ENCODE assay signal across 33 cellular contexts in the genomic region with DNA sequence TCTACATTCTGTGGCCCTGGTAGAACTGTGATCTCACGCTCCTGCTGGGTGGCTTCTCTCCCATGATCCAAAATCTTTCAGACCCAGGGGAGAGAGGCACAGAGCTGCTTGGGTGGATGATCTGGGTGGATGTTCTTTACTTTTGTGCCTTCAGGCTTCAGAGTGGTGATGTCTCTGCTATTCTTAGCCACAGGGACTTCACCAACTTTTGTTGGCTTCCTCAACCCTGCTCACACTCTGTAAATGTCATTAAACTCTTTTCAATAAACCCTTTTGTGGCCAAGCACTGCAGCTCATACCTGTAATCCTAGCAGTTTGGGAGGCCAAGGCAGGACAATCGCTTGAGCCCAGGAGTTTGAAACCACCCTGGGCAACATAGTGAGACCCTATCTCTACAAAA. TPM values are rescaled to one million over a fixed set of nuclear protein-coding genes. Genes with fewer than 3 reads are reported as not detected.
"Had no signal": no experiment of that assay in that cellular context is flagged by ENCODE, and none has a peak within 500 bp of the region (broad histone marks: within the 10 kb centered on the region; RNA-seq: fewer than 3 reads in every experiment).

No MANE protein-coding gene starts in this region.

- H3K36me3 ChIP-seq: ascending aorta, SJSA1 had no signal

- H3K27ac Mint-ChIP-seq: activated CD4-positive, alpha-beta memory T cell treated with anti-CD3 and anti-CD28 coated beads for 36 hours; activated naive CD8-positive, alpha-beta T cell treated with anti-CD3 and anti-CD28 coated beads, Interleukin-2, amount 10 ng/mL, durations not matched to agents 7 days and 5 days; activated T-helper 1 cell treated with anti-CD3 and anti-CD28 coated beads, Interleukin-12 subunit alpha, Interleukin-12 subunit beta, Interleukin-2, Interleukin-4 antibody, amounts not matched to agents 30 ng/mL and 10 ng/mL and 1 ng/mL, durations not matched to agents 14 hours and 24 hours and 36 hours; T-helper 1 cell treated with Interleukin-12 subunit alpha and Interleukin-12 subunit beta and Interleukin-4 antibody, amounts not matched to agents 30 μg/mL and 1 μg/mL, for 36 hours; T-helper 2 cell treated with Interferon-gamma antibody and Interleukin-4, amounts not matched to agents 5 μg/mL and 100 μg/mL, for 36 hours; WTC11 had no signal

- ATAC-seq: activated T-cell treated with anti-CD3 and anti-CD28 coated beads, Interleukin-2, amount 50 U/mL, for 4 hours; Panc1; WTC11 had no signal

- DNase-seq: activated CD4-positive, alpha-beta memory T cell treated with anti-CD3 and anti-CD28 coated beads for 36 hours; activated CD4-positive, alpha-beta T cell treated with anti-CD3 and anti-CD28 coated beads for 4 hours; activated CD4-positive, alpha-beta T cell treated with anti-CD3 and anti-CD28 coated beads, Interleukin-2, amount 50 U/mL, for 1 hour; activated CD4-positive, CD25-positive, alpha-beta regulatory T cell treated with anti-CD3 and anti-CD28 coated beads, Interleukin-2, amount 50 U/mL, for 72 hours; activated CD8-positive, alpha-beta memory T cell treated with anti-CD3 and anti-CD28 coated beads, Interleukin-2, amount 50 U/mL, for 4 hours; activated naive CD4-positive, alpha-beta T cell; activated naive CD4-positive, alpha-beta T cell treated with anti-CD3 and anti-CD28 coated beads, Interleukin-2, amount 50 U/mL, for 16 hours; activated naive CD8-positive, alpha-beta T cell treated with anti-CD3 and anti-CD28 coated beads, Interleukin-2, amount 10 ng/mL, durations not matched to agents 7 days and 5 days; activated T-cell treated with anti-CD3 and anti-CD28 coated beads for 4 hours; activated T-cell treated with anti-CD3 and anti-CD28 coated beads, Interleukin-2, amount 50 U/mL, for 4 hours; amygdala; Karpas-422; KBM-7; NCI-H1048; NCI-H1105 treated with DMSO at 0.1 percent for 48 hours; NCI-H1436; NCI-H1694; NCI-H1930; NCI-H2081 treated with DMSO at 0.1 percent for 48 hours; NCI-H226; NCI-H446 treated with DMSO at 0.1 percent for 48 hours; NCI-H524 treated with DMSO at 0.1 percent for 48 hours; RPMI8226; SHP77 treated with DMSO at 0.1 percent for 48 hours; SK-N-SH had no signal

- H3K27me3 ChIP-seq: ascending aorta, SJSA1 had no signal

- H3K27ac ChIP-seq: ascending aorta, SJSA1 had no signal

- H3K4me1 Mint-ChIP-seq: activated naive CD8-positive, alpha-beta T cell treated with anti-CD3 and anti-CD28 coated beads, Interleukin-2, amount 10 ng/mL, durations not matched to agents 7 days and 5 days; WTC11 had no signal

- H3K4me3 ChIP-seq: ascending aorta, SJSA1 had no signal

- H3K9me3 ChIP-seq: SJSA1, SK-N-SH had no signal

- H3K4me2 ChIP-seq: SK-N-SH had no signal

- H3K4me1 ChIP-seq: ascending aorta, SJSA1 had no signal

- H3K9ac ChIP-seq: SK-N-SH had no signal

- H3K36me3 Mint-ChIP-seq: activated naive CD8-positive, alpha-beta T cell treated with anti-CD3 and anti-CD28 coated beads, Interleukin-2, amount 10 ng/mL, durations not matched to agents 7 days and 5 days had no signal

- H3K27me3 Mint-ChIP-seq: activated CD4-positive, alpha-beta memory T cell treated with anti-CD3 and anti-CD28 coated beads for 36 hours had no signal

- H3K4me3 Mint-ChIP-seq: activated CD4-positive, alpha-beta memory T cell treated with anti-CD3 and anti-CD28 coated beads for 36 hours; activated naive CD8-positive, alpha-beta T cell treated with anti-CD3 and anti-CD28 coated beads, Interleukin-2, amount 10 ng/mL, durations not matched to agents 7 days and 5 days; activated T-cell treated with anti-CD3 and anti-CD28 coated beads, Interleukin-2, amount 50 U/mL, for 4 hours; activated T-helper 1 cell treated with anti-CD3 and anti-CD28 coated beads, Interleukin-12 subunit alpha, Interleukin-12 subunit beta, Interleukin-2, Interleukin-4 antibody, amounts not matched to agents 30 ng/mL and 10 ng/mL and 1 ng/mL, durations not matched to agents 14 hours and 24 hours and 36 hours; T-helper 1 cell treated with Interleukin-12 subunit alpha and Interleukin-12 subunit beta and Interleukin-4 antibody, amounts not matched to agents 30 μg/mL and 1 μg/mL, for 36 hours; T-helper 2 cell treated with Interferon-gamma antibody and Interleukin-4, amounts not matched to agents 5 μg/mL and 100 μg/mL, for 36 hours; WTC11 had no signal

RNA-seq across cellular contexts. Expression of a gene that starts 7.6 kb away (rescaled TPM):
- total RNA-seq: activated CD4-positive, alpha-beta memory T cell treated with anti-CD3 and anti-CD28 coated beads for 36 hours; activated T-cell treated with anti-CD3 and anti-CD28 coated beads, Interleukin-2, amount 50 U/mL, for 4 hours; activated T-helper 1 cell treated with anti-CD3 and anti-CD28 coated beads, Interleukin-12 subunit alpha, Interleukin-12 subunit beta, Interleukin-2, Interleukin-4 antibody, amounts not matched to agents 30 ng/mL and 10 ng/mL and 1 ng/mL, durations not matched to agents 14 hours and 24 hours and 36 hours; MCF 10A; SJSA1; WTC11 had no signal

RNA-seq across cellular contexts. Expression of a gene that starts 28.5 kb away (rescaled TPM):
- total RNA-seq: ascending aorta, MCF 10A, SJSA1 had no signal

RNA-seq across cellular contexts. Expression of a gene that starts 36.6 kb away (rescaled TPM):
- total RNA-seq: SJSA1 had no signal

RNA-seq across cellular contexts. Expression of a gene that starts 42.2 kb away (rescaled TPM):
- total RNA-seq: activated CD4-positive, alpha-beta memory T cell treated with anti-CD3 and anti-CD28 coated beads for 36 hours; activated naive CD8-positive, alpha-beta T cell treated with anti-CD3 and anti-CD28 coated beads, Interleukin-2, amount 10 ng/mL, durations not matched to agents 7 days and 5 days; activated T-helper 1 cell treated with anti-CD3 and anti-CD28 coated beads, Interleukin-12 subunit alpha, Interleukin-12 subunit beta, Interleukin-2, Interleukin-4 antibody, amounts not matched to agents 30 ng/mL and 10 ng/mL and 1 ng/mL, durations not matched to agents 14 hours and 24 hours and 36 hours; ascending aorta; MCF 10A; SJSA1 had no signal

RNA-seq across cellular contexts. Expression of a gene that starts 49.6 kb away (rescaled TPM):
- total RNA-seq: MCF 10A, SJSA1 had no signal
